ENCODE assay signal across 1 cellular context in the genomic region with DNA sequence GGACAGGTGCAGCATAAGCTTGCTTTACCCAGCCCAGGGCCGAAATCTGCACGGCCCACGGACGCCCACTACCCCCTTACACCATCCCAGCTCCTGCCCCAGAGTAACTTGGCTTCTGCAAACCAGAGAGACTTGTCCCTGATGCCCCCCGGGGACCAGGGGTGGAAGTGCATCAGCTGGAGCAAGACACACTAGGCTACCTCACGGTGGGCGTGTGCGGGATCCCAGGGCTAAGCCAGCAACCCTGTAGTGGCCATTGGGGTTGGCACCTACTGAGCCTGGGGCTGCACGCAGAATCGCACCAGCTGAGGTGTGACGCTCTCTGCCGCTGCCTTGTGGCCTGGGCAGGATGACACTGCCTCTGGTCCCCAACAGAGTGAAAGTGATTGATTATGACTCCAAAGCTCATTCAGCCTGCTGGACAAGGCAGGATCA.
A peak's percentile ranks its signal among the peaks of the same experiment; 100 is the strongest.
TF ChIP-seq lines count a peak whose summit lies in the region.

No MANE protein-coding gene starts in this region.

TF ChIP-seq in GM12878, 131 proteins besides CTCF, POLR2A, EP300 and RAD21:
- peak; percentile 34; the same call in 1 of the 2 replicates for TF ChIP-seq SMC3 (IDR thresholded peaks at IDR 0.05; ENCODE audit: borderline replicate concordance, low read length)
- no peak for TF ChIP-seq TARDBP (IDR thresholded peaks at IDR 0.05; ENCODE audit: borderline replicate concordance)
